Comparison of ENCODE assay signal across 9 cellular contexts in the genomic region with DNA sequence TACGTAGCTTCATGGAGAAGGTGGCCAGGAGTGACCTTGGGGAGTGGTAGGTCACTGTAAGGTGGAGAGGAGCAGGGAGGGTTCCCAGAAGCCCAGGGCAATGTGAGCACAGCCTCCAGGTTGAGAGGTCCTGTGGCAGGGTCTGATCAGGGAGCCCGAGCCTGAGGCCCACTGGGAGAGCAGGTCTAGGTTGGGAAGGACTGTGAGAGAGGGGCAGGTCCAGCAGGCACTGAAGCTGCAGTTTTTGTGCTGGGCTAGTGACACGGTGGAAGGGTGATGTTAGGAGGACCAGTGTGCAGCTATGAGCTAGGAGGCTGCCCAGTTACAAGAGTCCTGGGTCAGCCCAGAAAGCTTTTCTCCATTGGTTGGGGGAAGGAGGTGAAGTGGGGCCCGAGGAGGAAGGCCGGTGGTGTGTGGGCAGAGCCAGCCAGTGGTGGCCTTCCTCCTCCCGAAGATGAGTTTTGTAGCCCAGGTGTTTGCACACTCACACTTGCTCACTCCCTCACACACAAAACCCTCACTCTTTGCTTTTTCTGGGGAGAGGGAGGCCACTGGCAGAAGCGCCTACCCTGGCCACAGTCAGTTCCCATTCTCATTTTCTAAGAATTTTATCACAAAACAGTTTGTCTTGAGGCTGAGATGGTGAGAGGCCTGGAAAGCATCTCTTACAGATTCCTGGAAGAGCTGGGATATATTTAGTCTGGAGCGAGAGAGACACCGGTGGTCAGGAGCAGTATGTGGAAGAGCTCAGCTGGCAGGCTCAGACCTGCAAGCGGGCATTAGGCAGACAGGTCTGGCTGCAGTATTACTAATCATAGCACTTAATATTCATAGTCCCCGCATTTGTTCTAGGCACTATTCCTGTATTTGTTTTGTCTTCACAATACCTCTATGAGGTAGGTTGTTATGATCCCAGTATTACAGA. TPM values are rescaled to one million over a fixed set of nuclear protein-coding genes. Genes with fewer than 3 reads are reported as not detected.
DNase-seq lines count a peak whose midpoint lies in the region; FAIRE-seq and TF ChIP-seq lines count a peak whose summit lies in the region.
"Had no signal": no experiment of that assay in that cellular context is flagged by ENCODE, and none has a peak within 500 bp of the region (broad histone marks: within the 10 kb centered on the region; RNA-seq: fewer than 3 reads in every experiment).

No MANE protein-coding gene starts in this region.

- intact Hi-C loops in activated T-helper 1 cell treated with anti-CD3 and anti-CD28 coated beads, Interleukin-12 subunit alpha, Interleukin-12 subunit beta, Interleukin-2, Interleukin-4 antibody, amounts not matched to agents 30 ng/mL and 10 ng/mL and 1 ng/mL, durations not matched to agents 14 hours and 24 hours and 36 hours (cut with micrococcal nuclease) = loop anchor here (10.0 kb wide), 2 partner anchors 431 to 1369 kb away; a partner anchor contains a TSS
- intact Hi-C loops in testis (cut with DNase I; ENCODE audit: low total_unique reads) = no loop called here

- H3K36me3 ChIP-seq in iPS-15b (ENCODE audit: control insufficient read depth, insufficient read depth, low read length) = peaks cover 5% of the 10 kb centered on the region
- no peaks in the 10 kb centered on the region for H3K36me3 ChIP-seq in testis (ENCODE audit: low read depth, missing control alignments)

- no peak for TF ChIP-seq POLR2A in testis (IDR thresholded peaks at IDR 0.05)

- no peak overlapping the region for H3K27ac Mint-ChIP-seq in activated T-helper 1 cell treated with anti-CD3 and anti-CD28 coated beads, Interleukin-12 subunit alpha, Interleukin-12 subunit beta, Interleukin-2, Interleukin-4 antibody, amounts not matched to agents 30 ng/mL and 10 ng/mL and 1 ng/mL, durations not matched to agents 14 hours and 24 hours and 36 hours

- H3K4me1 ChIP-seq in iPS-15b (ENCODE audit: control insufficient read depth, insufficient read depth, low read length) (no peaks in the 10 kb centered on the region), testis (peaks cover 29% of the 10 kb centered on the region)

- H3K4me3 ChIP-seq in iPS-15b (ENCODE audit: low read depth, low read length) = peak overlapping the region; percentile 90
- no peak overlapping the region for H3K4me3 ChIP-seq in testis

- peaks cover 1% of the 10 kb centered on the region for H3K9me3 ChIP-seq in iPS-15b (ENCODE audit: control insufficient read depth, insufficient read depth, low read length)
- H3K9me3 ChIP-seq in testis = no peaks in the 10 kb centered on the region

- WGBS in testis, 2 donors = 69 to 76% methylated on average over 11 of the region's 11 CpGs

- H3K36me3 Mint-ChIP-seq in activated T-helper 1 cell treated with anti-CD3 and anti-CD28 coated beads, Interleukin-12 subunit alpha, Interleukin-12 subunit beta, Interleukin-2, Interleukin-4 antibody, amounts not matched to agents 30 ng/mL and 10 ng/mL and 1 ng/mL, durations not matched to agents 14 hours and 24 hours and 36 hours (ENCODE audit: low read depth) = no peaks in the 10 kb centered on the region

- H3K27ac ChIP-seq in testis = peak overlapping the region in 1 of 2 donors; percentile 81

- DNase-seq in activated CD8-positive, alpha-beta memory T cell treated with anti-CD3 and anti-CD28 coated beads for 24 hours = peak; percentile 56
- no peak for DNase-seq in activated CD8-positive, alpha-beta memory T cell treated with anti-CD3 and anti-CD28 coated beads, Interleukin-2, amount 50 U/mL, for 4 hours
- no peak for DNase-seq in activated T-helper 1 cell treated with anti-CD3 and anti-CD28 coated beads, Interleukin-12 subunit alpha, Interleukin-12 subunit beta, Interleukin-2, Interleukin-4 antibody, amounts not matched to agents 30 ng/mL and 10 ng/mL and 1 ng/mL, durations not matched to agents 14 hours and 24 hours and 36 hours (ENCODE audit: low spot score)
- peak; percentile 14 for DNase-seq in testis
- no peak for DNase-seq in ureter (ENCODE audit: low spot score)
- DNase-seq in NCI-H2227 treated with DMSO at 0.1 percent for 48 hours (lab: John Stamatoyannopoulos, UW) = no peak
- DNase-seq in D721Med (ENCODE audit: insufficient read length, low spot score) = no peak
- DNase-seq: stimulated activated CD8-positive, alpha-beta memory T cell treated with anti-CD3 and anti-CD28 coated beads, Interleukin-4, amount 100 ng/mL, for 48 hours had no signal

- peaks cover 13% of the 10 kb centered on the region for H3K9me3 Mint-ChIP-seq in activated T-helper 1 cell treated with anti-CD3 and anti-CD28 coated beads, Interleukin-12 subunit alpha, Interleukin-12 subunit beta, Interleukin-2, Interleukin-4 antibody, amounts not matched to agents 30 ng/mL and 10 ng/mL and 1 ng/mL, durations not matched to agents 14 hours and 24 hours and 36 hours

- TF ChIP-seq CTCF in testis (IDR thresholded peaks at IDR 0.05) (no peak), D721Med (IDR thresholded peaks at IDR 0.05; ENCODE audit: insufficient read depth, missing control alignments) (no peak)

- H3K4me1 Mint-ChIP-seq in activated T-helper 1 cell treated with anti-CD3 and anti-CD28 coated beads, Interleukin-12 subunit alpha, Interleukin-12 subunit beta, Interleukin-2, Interleukin-4 antibody, amounts not matched to agents 30 ng/mL and 10 ng/mL and 1 ng/mL, durations not matched to agents 14 hours and 24 hours and 36 hours (ENCODE audit: low read depth) = peaks cover 13% of the 10 kb centered on the region

- H3K4me3 Mint-ChIP-seq in activated T-helper 1 cell treated with anti-CD3 and anti-CD28 coated beads, Interleukin-12 subunit alpha, Interleukin-12 subunit beta, Interleukin-2, Interleukin-4 antibody, amounts not matched to agents 30 ng/mL and 10 ng/mL and 1 ng/mL, durations not matched to agents 14 hours and 24 hours and 36 hours = peak overlapping the region; percentile 83

- no peak for FAIRE-seq in D721Med (lab: Jason Lieb, UNC)

- H3K27me3 Mint-ChIP-seq in activated T-helper 1 cell treated with anti-CD3 and anti-CD28 coated beads, Interleukin-12 subunit alpha, Interleukin-12 subunit beta, Interleukin-2, Interleukin-4 antibody, amounts not matched to agents 30 ng/mL and 10 ng/mL and 1 ng/mL, durations not matched to agents 14 hours and 24 hours and 36 hours (ENCODE audit: insufficient read depth) = peaks cover 4% of the 10 kb centered on the region

- peak overlapping the region; percentile 32 for H3K9ac ChIP-seq in iPS-15b (ENCODE audit: low read depth, low read length)

- H3K27me3 ChIP-seq in iPS-15b (ENCODE audit: control insufficient read depth, insufficient read depth, low read length) = peaks cover 6% of the 10 kb centered on the region
- no peaks in the 10 kb centered on the region for H3K27me3 ChIP-seq in testis

RNA-seq across cellular contexts. Expression of a gene that starts 57.1 kb away (rescaled TPM):
- total RNA-seq in activated T-helper 1 cell treated with anti-CD3 and anti-CD28 coated beads, Interleukin-12 subunit alpha, Interleukin-12 subunit beta, Interleukin-2, Interleukin-4 antibody, amounts not matched to agents 30 ng/mL and 10 ng/mL and 1 ng/mL, durations not matched to agents 14 hours and 24 hours and 36 hours = 0.10 TPM in 2 replicates
- 1 to 10 TPM; 2.4 to 3.3 TPM for total RNA-seq in testis
- polyA plus RNA-seq in testis (ENCODE audit: insufficient read depth, low read depth, low replicate concordance) = 2.9 TPM
- 9.7 TPM for total RNA-seq in ureter

Comparison
In these comparisons a context has a peak if more than half of its experiments do, and no peak if none do; other contexts are left out.
1. DNase-seq: peak in activated CD8-positive, alpha-beta memory T cell treated with anti-CD3 and anti-CD28 coated beads for 24 hours (single experiment) and testis (single experiment); none in activated CD8-positive, alpha-beta memory T cell treated with anti-CD3 and anti-CD28 coated beads, Interleukin-2, amount 50 U/mL, for 4 hours (single experiment), activated T-helper 1 cell treated with anti-CD3 and anti-CD28 coated beads, Interleukin-12 subunit alpha, Interleukin-12 subunit beta, Interleukin-2, Interleukin-4 antibody, amounts not matched to agents 30 ng/mL and 10 ng/mL and 1 ng/mL, durations not matched to agents 14 hours and 24 hours and 36 hours (single experiment), ureter (single experiment), NCI-H2227 treated with DMSO at 0.1 percent for 48 hours (single experiment) and D721Med (single experiment).